ENCODE assay signal across 8 cellular contexts in the genomic region with DNA sequence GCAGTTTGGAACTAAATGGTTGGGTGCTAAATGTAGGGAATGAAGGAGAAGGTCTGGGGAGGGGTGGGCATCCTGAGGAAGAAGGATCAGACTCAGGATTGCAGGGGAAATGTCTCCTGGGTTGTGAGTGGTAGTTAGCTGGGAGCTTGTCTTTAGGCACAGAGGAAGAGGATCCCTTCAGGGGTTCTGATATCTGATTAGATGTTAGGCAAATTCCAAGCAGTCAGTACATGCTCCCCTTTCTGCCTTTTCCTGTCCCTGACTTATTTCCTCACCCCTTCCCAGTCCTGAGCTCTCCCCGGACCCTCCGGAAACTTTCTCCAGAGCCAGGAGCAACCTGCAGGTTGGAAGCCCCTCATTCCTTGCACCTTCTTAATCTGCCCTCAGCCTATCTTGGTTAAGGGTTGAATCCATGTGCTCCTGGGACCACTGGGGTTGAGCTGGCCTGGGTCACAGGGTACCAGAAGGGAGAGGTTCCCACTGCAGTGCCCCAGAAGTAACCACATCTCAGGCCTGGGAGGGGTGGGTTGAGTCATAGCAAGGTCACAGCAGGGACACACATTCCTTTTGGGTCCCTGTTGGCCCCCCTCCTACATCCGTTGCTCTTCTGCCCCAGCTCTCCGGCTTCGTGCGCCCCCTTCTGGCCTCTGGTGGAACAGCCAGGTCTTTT. TPM values are rescaled to one million over a fixed set of nuclear protein-coding genes. Genes with fewer than 3 reads are reported as not detected.
DNase-seq lines count a peak whose midpoint lies in the region; ATAC-seq and TF ChIP-seq lines count a peak whose summit lies in the region.

No MANE protein-coding gene starts in this region.

- intact Hi-C loops in left colon (cut with DNase I, micrococcal nuclease): loop anchor here in 1 of 2 donors (5.0 kb wide), 1 partner anchor 37 kb away; no protein-coding TSS in a partner anchor

- H3K36me3 Mint-ChIP-seq in chondrocyte (ENCODE audit: low read depth): no peaks in the 10 kb centered on the region

- in situ Hi-C loops in HAP-1 (cut with MboI; ENCODE audit: low sequenced_read_pairs): no loop called here

- peak overlapping the region; percentile 93 for H3K27ac Mint-ChIP-seq in chondrocyte (ENCODE audit: unreplicated experiment)

- TF ChIP-seq CTCF in AG09309 (IDR thresholded peaks at IDR 0.05; ENCODE audit: control insufficient read depth, insufficient read depth, low read depth, low read length, missing control alignments) (peak; percentile 98), chondrocyte (IDR thresholded peaks at IDR 0.05) (peak; percentile 99)

- peak overlapping the region; percentile 76 for H3K4me3 ChIP-seq in AG09309 (ENCODE audit: control insufficient read depth, low read depth, low read length)
- no peak overlapping the region for H3K4me3 ChIP-seq in HAP-1

- no peaks in the 10 kb centered on the region for H3K36me3 ChIP-seq in HAP-1 (replicated peaks)

- no peaks in the 10 kb centered on the region for H3K9me3 Mint-ChIP-seq in chondrocyte (ENCODE audit: low read depth)

- peaks cover 24% of the 10 kb centered on the region for H3K4me1 Mint-ChIP-seq in chondrocyte (ENCODE audit: low read depth)

- H3K4me1 ChIP-seq in HAP-1: peaks cover 6% of the 10 kb centered on the region

- DNase-seq in AG09309 (ENCODE audit: low read depth) (peak; percentile 91), HAP-1 (ENCODE audit: low spot score in 2 of 2) (peak; percentile 82 to 94), NCI-H460 (ENCODE audit: extremely low read depth, low read depth) (peak; percentile 93), chondrocyte (ENCODE audit: low spot score) (no peak), left colon (peak; percentile 78 to 88)
- DNase-seq in activated CD4-positive, alpha-beta T cell treated with anti-CD3 and anti-CD28 coated beads for 24 hours (ENCODE audit: low read depth in 2 of 2): peak; percentile 86 to 89
- DNase-seq in stimulated activated CD4-positive, alpha-beta T cell treated with anti-CD3 and anti-CD28 coated beads, Interleukin-1b, Interleukin-23, amount 100 ng/mL, for 1 hour (ENCODE audit: low read depth in 2 of 2): peak; percentile 75 to 84

- H3K27me3 ChIP-seq in HAP-1 (ENCODE audit: low read depth): no peaks in the 10 kb centered on the region

- peak overlapping the region; percentile 76 for H3K4me3 Mint-ChIP-seq in chondrocyte (ENCODE audit: unreplicated experiment)

- no peaks in the 10 kb centered on the region for H3K9me3 ChIP-seq in HAP-1

- ATAC-seq in left colon (peak; percentile 36), HG03045 (IDR thresholded peaks at IDR 0.05; ENCODE audit: unreplicated experiment) (no peak)

- H3K27me3 Mint-ChIP-seq in chondrocyte (ENCODE audit: low read depth): no peaks in the 10 kb centered on the region

RNA-seq across cellular contexts. Expression of a gene that starts 1.6 kb away (rescaled TPM):
- 53.1 and 54.9 TPM in 2 replicates for total RNA-seq in NCI-H460 (2014; rRNA removed; shearing (Covaris generic))
- polyA plus RNA-seq in NCI-H460 (2014; cell fraction: nucleus; rRNA removed): 35.8 and 72.1 TPM in 2 replicates
- total RNA-seq in chondrocyte: 7.0 to 10.0 TPM (median 8.9 TPM) in 3 replicates
- total RNA-seq in left colon: 10 to 100 TPM; 16.9 to 24.5 TPM

RNA-seq across cellular contexts. Expression of a gene that starts 4.2 kb away (rescaled TPM):
- total RNA-seq in NCI-H460 (2014; rRNA removed; shearing (Covaris generic)): not detected in 2 replicates
- not detected in 2 replicates for polyA plus RNA-seq in NCI-H460 (2014; cell fraction: nucleus; rRNA removed)
- total RNA-seq in chondrocyte: not detected in 3 replicates
- total RNA-seq in left colon: not detected

RNA-seq across cellular contexts. Expression of a gene that starts 19.9 kb away (rescaled TPM):
- 24.4 and 28.5 TPM in 2 replicates for total RNA-seq in NCI-H460 (2014; rRNA removed; shearing (Covaris generic))
- 13.7 and 25.6 TPM in 2 replicates for polyA plus RNA-seq in NCI-H460 (2014; cell fraction: nucleus; rRNA removed)
- total RNA-seq in chondrocyte (37.1 to 40.2 TPM (median 38.5 TPM) in 3 replicates), left colon (10 to 100 TPM; 30.7 to 34.9 TPM)

RNA-seq across cellular contexts. Expression of a gene that starts 49.3 kb away (rescaled TPM):
- 12.1 and 16.9 TPM in 2 replicates for total RNA-seq in NCI-H460 (2014; rRNA removed; shearing (Covaris generic))
- 76.3 TPM in 2 replicates for polyA plus RNA-seq in NCI-H460 (2014; cell fraction: nucleus; rRNA removed)
- total RNA-seq in chondrocyte (104 to 107 TPM (median 105 TPM) in 3 replicates), left colon (10 to 100 TPM; 31.4 to 35.6 TPM)
